Comparison of ENCODE assay signal across 20 cellular contexts in the genomic region with DNA sequence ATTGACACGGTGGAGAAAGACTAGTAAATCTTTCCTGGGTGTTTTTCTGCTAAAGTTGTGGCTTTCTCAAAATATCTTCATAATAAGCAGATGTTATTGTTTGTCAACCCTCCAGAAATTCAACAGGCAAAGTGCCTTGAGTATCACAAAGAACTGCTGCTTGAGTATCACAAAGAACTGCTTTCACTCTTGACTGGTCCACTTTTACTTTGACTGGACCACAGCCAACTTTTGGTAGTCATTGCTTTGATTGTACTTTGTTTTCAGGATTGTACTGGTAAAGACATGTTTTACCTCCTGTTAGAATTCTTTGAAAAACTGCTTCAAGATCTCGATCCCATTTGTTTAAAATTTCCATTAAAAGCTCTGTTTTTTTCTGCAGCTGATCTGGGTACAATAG.
DNase-seq lines count a peak whose midpoint lies in the region; ATAC-seq and TF ChIP-seq lines count a peak whose summit lies in the region.
"Had no signal": no experiment of that assay in that cellular context is flagged by ENCODE, and none has a peak within 500 bp of the region (broad histone marks: within the 10 kb centered on the region; RNA-seq: fewer than 3 reads in every experiment).

No MANE protein-coding gene starts in this region.

- in situ Hi-C loops in mammary epithelial cell (cut with MboI; ENCODE audit: low sequenced_read_pairs in 2 of 2) = loop anchor here in 1 of 2 donors (25.0 kb wide), 2 partner anchors 313 to 762 kb away; no protein-coding TSS in a partner anchor

- no peaks in the 10 kb centered on the region for H3K9me3 ChIP-seq in BLaER1
- no peaks in the 10 kb centered on the region for H3K9me3 ChIP-seq in mammary epithelial cell (replicated peaks; ENCODE audit: insufficient read depth, low read length)
- no peaks in the 10 kb centered on the region for H3K9me3 ChIP-seq in CD4-positive, alpha-beta memory T cell (ENCODE audit: control insufficient read depth in 1 of 2, low read length in 2 of 2)
- no peaks in the 10 kb centered on the region for H3K9me3 ChIP-seq in heart left ventricle
- H3K9me3 ChIP-seq: left lung, right atrium auricular region had no signal

- ATAC-seq in heart left ventricle = no peak
- ATAC-seq in Right ventricle myocardium inferior = no peak
- no peak for ATAC-seq in GM21576 (IDR thresholded peaks at IDR 0.05; ENCODE audit: unreplicated experiment)
- ATAC-seq: K562, left lung, PC-3, T-helper 17 cell had no signal

- dilution Hi-C loops in mammary epithelial cell (cut with HindIII; ENCODE audit: low sequenced_read_pairs) = no loop called here

- H3K4me1 Mint-ChIP-seq in CD4-positive, alpha-beta memory T cell = no peaks in the 10 kb centered on the region
- H3K4me1 Mint-ChIP-seq: CD4-positive, CD25-positive, alpha-beta regulatory T cell; T-helper 17 cell had no signal

- TF ChIP-seq CTCF in mammary epithelial cell (conservative IDR thresholded peaks at IDR 0.05 in 1 of 2, IDR thresholded peaks at IDR 0.05 in 1 of 2; ENCODE audit: extremely low read depth in 1 of 2, insufficient read depth in 1 of 2, low read depth in 1 of 2, low read length in 2 of 2) (no peak), heart left ventricle (IDR thresholded peaks at IDR 0.05) (no peak)

- intact Hi-C loops in mammary epithelial cell (cut with micrococcal nuclease) = no loop called here
- intact Hi-C loops in CD4-positive, alpha-beta memory T cell (cut with micrococcal nuclease) = no loop called here
- intact Hi-C loops in heart left ventricle (cut with DNase I) = no loop called here
- intact Hi-C loops in Right ventricle myocardium inferior (cut with DNase I) = no loop called here

- H3K27me3 Mint-ChIP-seq in CD4-positive, alpha-beta memory T cell = no peaks in the 10 kb centered on the region
- H3K27me3 Mint-ChIP-seq: CD4-positive, CD25-positive, alpha-beta regulatory T cell had no signal

- H3K4me2 ChIP-seq in BLaER1 (0 out of 2 replicates have a peak overlapping the region, but pooled peaks have one; percentile 13), mammary epithelial cell (ENCODE audit: insufficient read depth, low read depth, low read length) (peak overlapping the region; percentile 56)

- no peak overlapping the region for H3K27ac ChIP-seq in BLaER1
- H3K27ac ChIP-seq in mammary epithelial cell (ENCODE audit: insufficient read depth, low read depth, low read length) = no peak overlapping the region
- no peak overlapping the region for H3K27ac ChIP-seq in CD4-positive, alpha-beta memory T cell (ENCODE audit: low read depth, low read length)
- no peak overlapping the region for H3K27ac ChIP-seq in heart left ventricle
- H3K27ac ChIP-seq: left lung, right atrium auricular region, WERI-Rb-1 had no signal

- H3K27me3 ChIP-seq in BLaER1 (no peaks in the 10 kb centered on the region), mammary epithelial cell (ENCODE audit: insufficient read depth, low read length) (no peaks in the 10 kb centered on the region), heart left ventricle (no peaks in the 10 kb centered on the region)
- no peaks in the 10 kb centered on the region for H3K27me3 ChIP-seq in CD4-positive, alpha-beta memory T cell (ENCODE audit: insufficient read depth, low read length)
- H3K27me3 ChIP-seq: left lung, right atrium auricular region had no signal

- POLR2A ChIA-PET in CD4-positive, alpha-beta memory T cell (lab: Charles Lee; ENCODE audit: partially characterized antibody) = no interaction called here

- no peaks in the 10 kb centered on the region for H4K20me1 ChIP-seq in BLaER1
- H4K20me1 ChIP-seq in mammary epithelial cell (ENCODE audit: insufficient read depth, low read length) = no peaks in the 10 kb centered on the region

- no peak overlapping the region for H3K9ac ChIP-seq in BLaER1
- H3K9ac ChIP-seq in mammary epithelial cell (ENCODE audit: insufficient read depth, low read length) = no peak overlapping the region

- 0% methylated on average over 2 of the region's 2 CpGs for WGBS in mammary epithelial cell (ENCODE audit: low coverage, missing lambda C conversion rate)
- 60 to 68% (median 64%) methylated on average over 2 of the region's 2 CpGs for WGBS in heart left ventricle, 4 donors

- H3K27ac Mint-ChIP-seq in CD4-positive, alpha-beta memory T cell = no peak overlapping the region
- H3K27ac Mint-ChIP-seq: CD4-positive, CD25-positive, alpha-beta regulatory T cell; T-helper 17 cell had no signal

- no peak overlapping the region for H3K4me3 Mint-ChIP-seq in CD4-positive, alpha-beta memory T cell
- H3K4me3 Mint-ChIP-seq: CD4-positive, CD25-positive, alpha-beta regulatory T cell; T-helper 17 cell had no signal

- CTCF ChIA-PET in mammary epithelial cell (lab: Charles Lee; ENCODE audit: low non-redundant PET) = no interaction called here
- CTCF ChIA-PET in CD4-positive, alpha-beta memory T cell (lab: Charles Lee; ENCODE audit: partially characterized antibody) = no interaction called here

- no TSS peak for BruUV-seq in mammary epithelial cell (replicated peaks; lab: Mats Ljungman, UMichigan)

- H3K4me3 ChIP-seq in BLaER1 (no peak overlapping the region), mammary epithelial cell (replicated peaks in 1 of 3; ENCODE audit: insufficient read depth in 1 of 3, low read depth in 2 of 3, low read length in 3 of 3) (peak overlapping the region in 1 of 3 experiments; percentile 26), heart left ventricle (no peak overlapping the region)
- H3K4me3 ChIP-seq in CD4-positive, alpha-beta memory T cell (ENCODE audit: low read length in 2 of 2) = no peak overlapping the region
- H3K4me3 ChIP-seq: K562, left lung, right atrium auricular region had no signal

- H3K4me1 ChIP-seq in BLaER1 (0 out of 2 replicates have a peak, but pooled peaks cover 6% of the 10 kb centered on the region), mammary epithelial cell (ENCODE audit: insufficient read depth, low read length) (no peaks in the 10 kb centered on the region), heart left ventricle (no peaks in the 10 kb centered on the region)
- H3K4me1 ChIP-seq in CD4-positive, alpha-beta memory T cell (ENCODE audit: insufficient read depth, low read length) = no peaks in the 10 kb centered on the region
- H3K4me1 ChIP-seq: left lung, right atrium auricular region had no signal

- H2AFZ ChIP-seq in mammary epithelial cell (ENCODE audit: low read depth, low read length) = peak overlapping the region; percentile 20

- H3K9me3 Mint-ChIP-seq in CD4-positive, alpha-beta memory T cell = peaks cover 0 to 2% (median 0%) of the 10 kb centered on the region in 8 donors

- no peaks in the 10 kb centered on the region for H3K79me2 ChIP-seq in mammary epithelial cell (ENCODE audit: insufficient read depth, low read length)

- TF ChIP-seq POLR2A in heart left ventricle (IDR thresholded peaks at IDR 0.05) = no peak

- H3K36me3 ChIP-seq in BLaER1 (no peaks in the 10 kb centered on the region), mammary epithelial cell (ENCODE audit: insufficient read depth, low read length) (no peaks in the 10 kb centered on the region), heart left ventricle (no peaks in the 10 kb centered on the region)
- H3K36me3 ChIP-seq in CD4-positive, alpha-beta memory T cell (ENCODE audit: insufficient read depth, low read length) = no peaks in the 10 kb centered on the region
- H3K36me3 ChIP-seq: left lung, right atrium auricular region, WERI-Rb-1 had no signal

- no peaks in the 10 kb centered on the region for H3K36me3 Mint-ChIP-seq in CD4-positive, alpha-beta memory T cell
- H3K36me3 Mint-ChIP-seq: CD4-positive, CD25-positive, alpha-beta regulatory T cell had no signal

- DNase-seq in M059J (ENCODE audit: low read depth) (peak; percentile 5), mammary epithelial cell (peak; percentile 67), glomerular visceral epithelial cell (ENCODE audit: extremely low spot score) (peak; percentile 3), heart left ventricle (no peak), Right ventricle myocardium inferior (ENCODE audit: missing footprints) (no peak)
- DNase-seq in CD4-positive, alpha-beta memory T cell = no peak
- DNase-seq: activated CD4-positive, alpha-beta T cell treated with anti-CD3 and anti-CD28 coated beads, Interleukin-2, amount 50 U/mL, for 4 hours; CD4-positive, CD25-positive, alpha-beta regulatory T cell; GOT3; left lung; NCI-H1092; NCI-H774; PC-3; stimulated activated CD4-positive, alpha-beta T cell treated with anti-CD3 and anti-CD28 coated beads, Interleukin-15, amount 100 ng/mL, for 24 hours; T-helper 17 cell; WERI-Rb-1 had no signal

Comparison
In these comparisons a context has a peak if more than half of its experiments do, and no peak if none do; other contexts are left out.
1. DNase-seq: peak in M059J (single experiment), mammary epithelial cell (single experiment) and glomerular visceral epithelial cell (single experiment); none in CD4-positive, alpha-beta memory T cell (0 of 5), heart left ventricle (0 of 5) and Right ventricle myocardium inferior (single experiment).